8 cellular contexts compared by ENCODE assay signal in genomic region chr1:43238104-43238503, GRCh38. TPM values are rescaled to one million over a fixed set of nuclear protein-coding genes. Genes with fewer than 3 reads are reported as not detected.
DNase-seq lines count a peak whose midpoint lies in the region; ATAC-seq and TF ChIP-seq lines count a peak whose summit lies in the region.

No MANE protein-coding gene starts in this region.

- no peak overlapping the region for H3K27ac ChIP-seq in WERI-Rb-1
- no peak overlapping the region for H3K27ac ChIP-seq in neural cell (ENCODE audit: low read length)

- no peaks in the 10 kb centered on the region for H4K20me1 ChIP-seq in neural cell (ENCODE audit: insufficient read depth)

- DNase-seq in Right ventricle myocardium inferior (ENCODE audit: missing footprints) = no peak
- no peak for DNase-seq in cardiac septum (ENCODE audit: low spot score)
- peak; percentile 52 for DNase-seq in NCI-H146 (lab: John Stamatoyannopoulos, UW)
- peak; percentile 83 for DNase-seq in WERI-Rb-1
- peak; percentile 80 for DNase-seq in fibroblast of pulmonary artery (ENCODE audit: low read depth)
- no peak for DNase-seq in activated CD4-positive, CD25-positive, alpha-beta regulatory T cell treated with anti-CD3 and anti-CD28 coated beads, Interleukin-2, amount 50 U/mL, for 72 hours

- no peaks in the 10 kb centered on the region for H3K36me3 ChIP-seq in WERI-Rb-1
- H3K36me3 ChIP-seq in neural cell (ENCODE audit: insufficient read depth, low read length) = no peaks in the 10 kb centered on the region

- TF ChIP-seq CTCF in WERI-Rb-1 (IDR thresholded peaks at IDR 0.05; ENCODE audit: low read depth, low read length) (peak; percentile 92), fibroblast of pulmonary artery (IDR thresholded peaks at IDR 0.05; ENCODE audit: low read length, missing control alignments) (peak; percentile 90), neural cell (IDR thresholded peaks at IDR 0.05; ENCODE audit: poor library complexity, severe bottlenecking) (peak; percentile 51)

- ATAC-seq in Right ventricle myocardium inferior (peak; percentile 80), GM18502 (IDR thresholded peaks at IDR 0.05; ENCODE audit: poor library complexity, unreplicated experiment) (no peak)

- H3K4me3 ChIP-seq in WERI-Rb-1 (ENCODE audit: low read depth, low read length) (no peak overlapping the region), fibroblast of pulmonary artery (replicated peaks; ENCODE audit: low read depth, low read length) (no peak overlapping the region), neural cell (ENCODE audit: low read length) (no peak overlapping the region)

- TF ChIP-seq RAD21 in neural cell (conservative IDR thresholded peaks at IDR 0.05) = peak; percentile 56

- H3K9ac ChIP-seq in neural cell (ENCODE audit: low read length) = no peak overlapping the region

- intact Hi-C loops in Right ventricle myocardium inferior (cut with DNase I) = loop anchor here (2.0 kb wide), 4 partner anchors 65 to 145 kb away; partner anchors contain the start of gene CDC20
- intact Hi-C loops in cardiac septum (cut with DNase I) = loop anchor here (5.0 kb wide), 2 partner anchors 64 to 119 kb away; partner anchors contain the start of genes CDC20 and TIE1

- H3K27me3 ChIP-seq in WERI-Rb-1 (ENCODE audit: insufficient read depth, low read depth, severe bottlenecking) (no peaks in the 10 kb centered on the region), neural cell (ENCODE audit: insufficient read depth, low read depth, low read length) (no peaks in the 10 kb centered on the region)

- H3K9me3 ChIP-seq in WERI-Rb-1 (ENCODE audit: severe bottlenecking) (no peaks in the 10 kb centered on the region), neural cell (ENCODE audit: low read length) (no peaks in the 10 kb centered on the region)

- H3K4me2 ChIP-seq in neural cell (ENCODE audit: low read length) = no peak overlapping the region

- TF ChIP-seq EP300 in neural cell (conservative IDR thresholded peaks at IDR 0.05; ENCODE audit: poor library complexity, severe bottlenecking) = no peak

- no peaks in the 10 kb centered on the region for H3F3A ChIP-seq in neural cell (ENCODE audit: insufficient read depth, low read length, poor library complexity, severe bottlenecking)

- H2AFZ ChIP-seq in neural cell (ENCODE audit: low read depth, low read length) = no peak overlapping the region

- H3K79me2 ChIP-seq in neural cell (replicated peaks; ENCODE audit: insufficient read depth, low read length) = no peaks in the 10 kb centered on the region

- H3K9me2 ChIP-seq in neural cell (ENCODE audit: insufficient read depth, low read length) = no peaks in the 10 kb centered on the region

TF ChIP-seq in neural cell, 6 proteins besides CTCF, POLR2A, EP300 and RAD21:
- TF ChIP-seq REST (IDR thresholded peaks at IDR 0.05; ENCODE audit: borderline replicate concordance) = no peak
- TF ChIP-seq SMC3 (conservative IDR thresholded peaks at IDR 0.05; ENCODE audit: poor library complexity) = peak; percentile 51

RNA-seq across cellular contexts. Expression of gene TMEM125, which starts 31.7 kb away (rescaled TPM):
- total RNA-seq in Right ventricle myocardium inferior (not detected), cardiac septum (not detected)
- polyA plus RNA-seq in neural cell = not detected in 2 replicates
- not detected in 2 replicates for polyA minus RNA-seq in neural cell

RNA-seq across cellular contexts. Expression of gene C1orf210, which starts 47.3 kb away (rescaled TPM):
- total RNA-seq in Right ventricle myocardium inferior (not detected), cardiac septum (not detected)
- polyA plus RNA-seq in neural cell = not detected in 2 replicates
- polyA minus RNA-seq in neural cell = not detected in 2 replicates

Comparison
In these comparisons a context has a peak if more than half of its experiments do, and no peak if none do; other contexts are left out.
1. DNase-seq: peak in NCI-H146 (single experiment), WERI-Rb-1 (single experiment) and fibroblast of pulmonary artery (single experiment); none in Right ventricle myocardium inferior (single experiment), cardiac septum (single experiment) and activated CD4-positive, CD25-positive, alpha-beta regulatory T cell treated with anti-CD3 and anti-CD28 coated beads, Interleukin-2, amount 50 U/mL, for 72 hours (single experiment).
2. Peak in every context shown above with its lines, with median percentiles within 50 percentile points of each other: CTCF ChIP-seq.